32 cellular contexts compared by ENCODE assay signal in genomic region chr2:73766994-73767393, GRCh38. TPM values are rescaled to one million over a fixed set of nuclear protein-coding genes. Genes with fewer than 3 reads are reported as not detected.
"Had no signal": no experiment of that assay in that cellular context is flagged by ENCODE, and none has a peak within 500 bp of the region (broad histone marks: within the 10 kb centered on the region; RNA-seq: fewer than 3 reads in every experiment).

No MANE protein-coding gene starts in this region.

- H3K4me3 ChIP-seq: body of pancreas, colonic mucosa, esophagus muscularis mucosa, gastrocnemius medialis, heart left ventricle had no signal

- H3K9me3 Mint-ChIP-seq: activated B cell treated with CpG ODN at 0.5 μM for 24 hours; activated naive CD4-positive, alpha-beta T cell treated with anti-CD3 and anti-CD28 coated beads for 36 hours; activated T-cell treated with anti-CD3 and anti-CD28 coated beads, Interleukin-2, amount 50 U/mL, for 24 hours; activated T-helper 1 cell treated with anti-CD3 and anti-CD28 coated beads, Interleukin-12 subunit alpha, Interleukin-12 subunit beta, Interleukin-2, Interleukin-4 antibody, amounts not matched to agents 30 ng/mL and 10 ng/mL and 1 ng/mL, durations not matched to agents 14 hours and 24 hours and 36 hours; activated T-helper 2 cell treated with anti-CD3 and anti-CD28 coated beads, Interferon-gamma antibody, Interleukin-2, Interleukin-4, amounts not matched to agents 10 μg/mL and 5 μg/mL and 100 μg/mL, durations not matched to agents 14 hours and 24 hours and 36 hours; T-cell; T-helper 2 cell treated with Interferon-gamma antibody and Interleukin-4, amounts not matched to agents 5 μg/mL and 100 μg/mL, for 36 hours had no signal

- H3K27me3 Mint-ChIP-seq: activated B cell treated with CpG ODN at 0.5 μM for 24 hours; activated naive CD8-positive, alpha-beta T cell; activated T-cell treated with anti-CD3 and anti-CD28 coated beads, Interleukin-2, amount 50 U/mL, for 24 hours; T-cell; T-helper 17 cell had no signal

- H3K4me1 Mint-ChIP-seq: activated B cell treated with CpG ODN at 0.5 μM for 24 hours had no signal

- H3K4me3 Mint-ChIP-seq: activated B cell treated with CpG ODN at 0.5 μM for 24 hours; activated naive CD4-positive, alpha-beta T cell treated with anti-CD3 and anti-CD28 coated beads for 36 hours; activated naive CD8-positive, alpha-beta T cell; activated T-cell treated with anti-CD3 and anti-CD28 coated beads, Interleukin-2, amount 50 U/mL, for 24 hours; activated T-helper 1 cell treated with anti-CD3 and anti-CD28 coated beads, Interleukin-12 subunit alpha, Interleukin-12 subunit beta, Interleukin-2, Interleukin-4 antibody, amounts not matched to agents 30 ng/mL and 10 ng/mL and 1 ng/mL, durations not matched to agents 14 hours and 24 hours and 36 hours; T-cell; T-helper 17 cell; T-helper 2 cell treated with Interferon-gamma antibody and Interleukin-4, amounts not matched to agents 5 μg/mL and 100 μg/mL, for 36 hours had no signal

- H3K27ac Mint-ChIP-seq: activated B cell treated with CpG ODN at 0.5 μM for 24 hours; activated naive CD4-positive, alpha-beta T cell treated with anti-CD3 and anti-CD28 coated beads for 36 hours; activated T-cell treated with anti-CD3 and anti-CD28 coated beads, Interleukin-2, amount 50 U/mL, for 24 hours; activated T-helper 1 cell treated with anti-CD3 and anti-CD28 coated beads, Interleukin-12 subunit alpha, Interleukin-12 subunit beta, Interleukin-2, Interleukin-4 antibody, amounts not matched to agents 30 ng/mL and 10 ng/mL and 1 ng/mL, durations not matched to agents 14 hours and 24 hours and 36 hours; activated T-helper 2 cell treated with anti-CD3 and anti-CD28 coated beads, Interferon-gamma antibody, Interleukin-2, Interleukin-4, amounts not matched to agents 10 μg/mL and 5 μg/mL and 100 μg/mL, durations not matched to agents 14 hours and 24 hours and 36 hours; T-cell; T-helper 2 cell treated with Interferon-gamma antibody and Interleukin-4, amounts not matched to agents 5 μg/mL and 100 μg/mL, for 36 hours had no signal

- ATAC-seq: activated CD4-positive, CD25-positive, alpha-beta regulatory T cell treated with anti-CD3 and anti-CD28 coated beads, Interleukin-2, amount 50 U/mL, for 24 hours; body of pancreas; foreskin keratinocyte; gastrocnemius medialis; heart left ventricle; T-cell; T-helper 17 cell had no signal

- H3K4me1 ChIP-seq: body of pancreas, colonic mucosa, esophagus muscularis mucosa, foreskin keratinocyte, gastrocnemius medialis, heart left ventricle had no signal

- H3K9me3 ChIP-seq: body of pancreas, colonic mucosa, esophagus muscularis mucosa, gastrocnemius medialis, heart left ventricle had no signal

- H3K27me3 ChIP-seq: body of pancreas, colonic mucosa, esophagus muscularis mucosa, foreskin keratinocyte, gastrocnemius medialis, heart left ventricle had no signal

- H3K27ac ChIP-seq: body of pancreas, colonic mucosa, esophagus muscularis mucosa, foreskin keratinocyte, gastrocnemius medialis, heart left ventricle, WERI-Rb-1 had no signal

- DNase-seq: activated B cell treated with CpG ODN at 0.5 μM for 24 hours; activated CD4-positive, alpha-beta T cell treated with anti-CD3 and anti-CD28 coated beads for 48 hours; activated CD4-positive, alpha-beta T cell treated with anti-CD3 and anti-CD28 coated beads, Interleukin-2, amount 50 U/mL, for 1 hour; activated CD4-positive, alpha-beta T cell treated with anti-CD3 and anti-CD28 coated beads, Interleukin-2, amount 50 U/mL, for 48 hours; activated CD8-positive, alpha-beta memory T cell treated with anti-CD3 and anti-CD28 coated beads, Interleukin-2, amount 50 U/mL, for 48 hours; activated effector memory CD4-positive, alpha-beta T cell treated with anti-CD3 and anti-CD28 coated beads, Interleukin-2, amount 50 U/mL, for 16 hours; activated naive CD4-positive, alpha-beta T cell treated with anti-CD3 and anti-CD28 coated beads for 36 hours; activated T-cell treated with anti-CD3 and anti-CD28 coated beads for 4 hours; activated T-cell treated with anti-CD3 and anti-CD28 coated beads, Interleukin-2, amount 50 U/mL, for 24 hours; amniotic stem cell; anterior cingulate cortex; body of pancreas; caudate nucleus; colonic mucosa; effector CD8-positive, alpha-beta T cell; foreskin keratinocyte; gastrocnemius medialis; glutamatergic neuron; heart left ventricle; SW 1271; T-cell; T-helper 17 cell; T1000; WERI-Rb-1 had no signal

RNA-seq across cellular contexts. Expression of gene C2orf78, which starts 17.0 kb away (rescaled TPM):
- total RNA-seq: activated B cell treated with CpG ODN at 0.5 μM for 24 hours; activated naive CD4-positive, alpha-beta T cell treated with anti-CD3 and anti-CD28 coated beads for 36 hours; activated T-helper 1 cell treated with anti-CD3 and anti-CD28 coated beads, Interleukin-12 subunit alpha, Interleukin-12 subunit beta, Interleukin-2, Interleukin-4 antibody, amounts not matched to agents 30 ng/mL and 10 ng/mL and 1 ng/mL, durations not matched to agents 14 hours and 24 hours and 36 hours; activated T-helper 2 cell treated with anti-CD3 and anti-CD28 coated beads, Interferon-gamma antibody, Interleukin-2, Interleukin-4, amounts not matched to agents 10 μg/mL and 5 μg/mL and 100 μg/mL, durations not matched to agents 14 hours and 24 hours and 36 hours; body of pancreas; colonic mucosa; dermis microvascular lymphatic vessel endothelial cell; esophagus muscularis mucosa; foreskin keratinocyte; heart left ventricle; T-cell; T-helper 17 cell had no signal
- polyA plus RNA-seq: adipose tissue, foreskin keratinocyte, heart left ventricle had no signal
